ENCODE assay signal across 8 cellular contexts in genomic region chr4:150078996-150079581, GRCh38. TPM values are rescaled to one million over a fixed set of nuclear protein-coding genes. Genes with fewer than 3 reads are reported as not detected.
DNase-seq lines count a peak whose midpoint lies in the region; ATAC-seq, FAIRE-seq and TF ChIP-seq lines count a peak whose summit lies in the region.

No MANE protein-coding gene starts in this region.

- H3K36me3 Mint-ChIP-seq in T-cell (no peaks in the 10 kb centered on the region), endodermal cell (ENCODE audit: low read depth) (no peaks in the 10 kb centered on the region)

- H3K27ac Mint-ChIP-seq in T-cell (no peak overlapping the region), endodermal cell (no peak overlapping the region)

- POLR2A ChIA-PET in T-cell (lab: Charles Lee): no interaction called here

- DNase-seq in GM12892 (ENCODE audit: insufficient read length) (peak; percentile 16), T-cell (no peak), endodermal cell (peak; percentile 81), urothelium cell line (ENCODE audit: low spot score) (peak; percentile 47)

- TF ChIP-seq CTCF in endodermal cell (conservative IDR thresholded peaks at IDR 0.05): peak; percentile 21

- H3K27me3 Mint-ChIP-seq in T-cell: peaks cover 33 to 45% of the 10 kb centered on the region in 2 donors
- H3K27me3 Mint-ChIP-seq in endodermal cell (ENCODE audit: insufficient read depth): peaks cover 83% of the 10 kb centered on the region

- H3K4me1 Mint-ChIP-seq in T-cell (peaks cover 0 to 5% (median 4%) of the 10 kb centered on the region in 3 donors), endodermal cell (no peaks in the 10 kb centered on the region)

- no peak for TF ChIP-seq POLR2A in GM12892 (IDR thresholded peaks at IDR 0.05; ENCODE audit: low read depth, low read length)

- H3K79me2 ChIP-seq in ACC112 (ENCODE audit: control insufficient read depth, insufficient read depth, low read length, unreplicated experiment): peaks cover 6% of the 10 kb centered on the region

- ATAC-seq in HG03460 (IDR thresholded peaks at IDR 0.05; ENCODE audit: unreplicated experiment): peak; percentile 48
- ATAC-seq in T-cell (replicated peaks in 1 of 4): peak in 1 of 4 experiments; percentile 30
- no peak for ATAC-seq in GM19467 (IDR thresholded peaks at IDR 0.05; ENCODE audit: unreplicated experiment)

- H3K9me3 Mint-ChIP-seq in T-cell: peaks cover 0 to 5% (median 4%) of the 10 kb centered on the region in 3 donors
- H3K9me3 Mint-ChIP-seq in endodermal cell: no peaks in the 10 kb centered on the region

- WGBS in endodermal cell (ENCODE audit: insufficient coverage in 1 of 2, insufficient read length in 1 of 2), 2 experiments: 2 to 3% methylated on average over 14 to 54 of the region's 54 CpGs

- no peak overlapping the region for H3K9ac ChIP-seq in endodermal cell (ENCODE audit: extremely low read depth, low read length, poor library complexity, severe bottlenecking)

- peak overlapping the region; percentile 93 for H2AFZ ChIP-seq in ACC112 (ENCODE audit: low read length, unreplicated experiment)

- peak overlapping the region; percentile 92 for H3K4me3 ChIP-seq in ACC112 (ENCODE audit: low read depth, low read length)
- peak overlapping the region; percentile 72 for H3K4me3 ChIP-seq in endodermal cell (ENCODE audit: low read length)
- peak overlapping the region; percentile 30 for H3K4me3 ChIP-seq in mononuclear cell (ENCODE audit: low read length)

- CTCF ChIA-PET in T-cell (lab: Charles Lee): no interaction called here

- peaks cover 12% of the 10 kb centered on the region for H3K4me1 ChIP-seq in ACC112 (ENCODE audit: control insufficient read depth, insufficient read depth, low read length, unreplicated experiment)
- H3K4me1 ChIP-seq in endodermal cell (ENCODE audit: control insufficient read depth, insufficient read depth, low read length): no peaks in the 10 kb centered on the region
- peaks cover 19% of the 10 kb centered on the region for H3K4me1 ChIP-seq in mononuclear cell (ENCODE audit: insufficient read depth, low read length)

- H3K36me3 ChIP-seq in ACC112 (ENCODE audit: insufficient read depth, low read length) (no peaks in the 10 kb centered on the region), endodermal cell (ENCODE audit: control insufficient read depth, insufficient read depth, low read length) (no peaks in the 10 kb centered on the region)

- peak overlapping the region; percentile 69 to 75 (median 72) for H3K4me3 Mint-ChIP-seq in T-cell
- peak overlapping the region; percentile 48 for H3K4me3 Mint-ChIP-seq in endodermal cell

- H3K9me3 ChIP-seq in endodermal cell (ENCODE audit: control insufficient read depth, low read length): no peaks in the 10 kb centered on the region
- H3K9me3 ChIP-seq in mononuclear cell (ENCODE audit: low read depth, low read length): no peaks in the 10 kb centered on the region

- FAIRE-seq in GM12892 (lab: Jason Lieb, UNC) (no peak), urothelium cell line (lab: Jason Lieb, UNC) (no peak)

- H3K27ac ChIP-seq in ACC112 (ENCODE audit: low read depth, low read length) (no peak overlapping the region), endodermal cell (ENCODE audit: low read depth, low read length) (no peak overlapping the region)

- H3K27me3 ChIP-seq in ACC112 (ENCODE audit: insufficient read depth, low read length): no peaks in the 10 kb centered on the region
- peaks cover 76% of the 10 kb centered on the region for H3K27me3 ChIP-seq in endodermal cell (ENCODE audit: control insufficient read depth, insufficient read depth, low read length, poor library complexity, severe bottlenecking)
- H3K27me3 ChIP-seq in mononuclear cell (ENCODE audit: insufficient read depth, low read length): peaks cover 46% of the 10 kb centered on the region

RNA-seq across cellular contexts. Expression of gene DCLK2, which starts 0.8 kb away (rescaled TPM):
- not detected for polyA plus RNA-seq in GM12892 (2012; ENCODE audit: missing spikeins)
- total RNA-seq in T-cell (under 1 TPM in 3 of 5 donors, not detected in 2; 0.10 to 0.35 (median 0.15) TPM), endodermal cell (under 1 TPM; 0.20 to 0.42 TPM), mononuclear cell (0.31 TPM)
- 19.5 TPM for polyA plus RNA-seq in endodermal cell (2013, experiment 1 of 2)
- 19.4 TPM for polyA plus RNA-seq in endodermal cell (2013, experiment 2 of 2)

Comparison
In these comparisons a context has a peak if more than half of its experiments do, and no peak if none do; other contexts are left out.
1. H3K4me3 ChIP-seq: peak in every context shown above with its lines; median percentile 92 in ACC112; 72 in endodermal cell; 30 in mononuclear cell.
2. DNase-seq: peak in GM12892 (single experiment), endodermal cell (single experiment) and urothelium cell line (single experiment); none in T-cell (0 of 34).